14 cellular contexts compared by ENCODE assay signal in the genomic region with DNA sequence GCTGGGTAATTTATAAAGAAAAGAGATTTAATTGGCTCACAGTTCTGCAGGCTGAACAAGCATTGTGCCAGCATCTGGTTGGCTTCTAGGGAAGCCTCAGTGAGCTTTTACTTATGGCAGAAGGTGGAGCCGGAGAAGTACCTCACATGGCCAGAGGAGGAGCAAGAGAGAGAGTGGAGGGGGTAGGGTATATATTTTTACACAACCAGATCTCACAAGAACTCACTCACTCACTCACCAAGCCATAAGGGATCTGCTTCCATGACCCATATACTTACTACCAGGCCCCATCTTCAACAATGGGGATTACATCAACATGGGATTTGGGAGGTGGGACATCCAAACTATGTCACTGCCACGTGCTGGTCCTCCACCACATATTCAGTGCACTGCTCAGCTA.
DNase-seq lines count a peak whose midpoint lies in the region; TF ChIP-seq lines count a peak whose summit lies in the region.
"Had no signal": no experiment of that assay in that cellular context is flagged by ENCODE, and none has a peak within 500 bp of the region (broad histone marks: within the 10 kb centered on the region; RNA-seq: fewer than 3 reads in every experiment).

No MANE protein-coding gene starts in this region.

- no peak overlapping the region for H3K27ac Mint-ChIP-seq in CD14-positive monocyte
- H3K27ac Mint-ChIP-seq: CD8-positive, alpha-beta T cell had no signal

- no peaks in the 10 kb centered on the region for H3K4me1 Mint-ChIP-seq in CD14-positive monocyte

- H3K4me1 ChIP-seq in esophagus muscularis mucosa: no peaks in the 10 kb centered on the region
- H3K4me1 ChIP-seq: testis had no signal

- H3K4me3 Mint-ChIP-seq in CD14-positive monocyte: no peak overlapping the region
- H3K4me3 Mint-ChIP-seq: activated T-cell treated with anti-CD3 and anti-CD28 coated beads, Interleukin-2, amount 50 U/mL, for 4 hours; CD8-positive, alpha-beta T cell had no signal

- H3K36me3 ChIP-seq in esophagus muscularis mucosa: no peaks in the 10 kb centered on the region
- H3K36me3 ChIP-seq: SJSA1 had no signal

- H3K9me3 Mint-ChIP-seq in CD14-positive monocyte: peaks cover 0 to 2% (median 0%) of the 10 kb centered on the region in 7 donors
- H3K9me3 Mint-ChIP-seq: CD8-positive, alpha-beta T cell had no signal

- peaks cover 5 to 7% (median 7%) of the 10 kb centered on the region in 3 donors for H3K27me3 Mint-ChIP-seq in CD14-positive monocyte (ENCODE audit: low read depth in 3 of 3)

- peaks cover 0 to 5% (median 0%) of the 10 kb centered on the region in 4 donors for H3K27me3 ChIP-seq in esophagus muscularis mucosa
- H3K27me3 ChIP-seq: SJSA1, testis had no signal

- no peak overlapping the region for H3K27ac ChIP-seq in esophagus muscularis mucosa (replicated peaks in 1 of 4)
- H3K27ac ChIP-seq: SJSA1, testis had no signal

- H3K9me3 ChIP-seq in esophagus muscularis mucosa: no peaks in the 10 kb centered on the region
- H3K9me3 ChIP-seq: SJSA1, testis had no signal

- TF ChIP-seq CTCF in CD14-positive monocyte (IDR thresholded peaks at IDR 0.05): peak; percentile 73
- TF ChIP-seq CTCF in GM12865 (IDR thresholded peaks at IDR 0.05; ENCODE audit: insufficient read depth, low read depth, low read length, missing control alignments): peak; percentile 37
- no peak for TF ChIP-seq CTCF in esophagus muscularis mucosa (IDR thresholded peaks at IDR 0.05)

- intact Hi-C loops in CD14-positive monocyte (cut with micrococcal nuclease) (no loop called here), esophagus muscularis mucosa (cut with DNase I) (no loop called here)

- no peaks in the 10 kb centered on the region for H3K36me3 Mint-ChIP-seq in CD14-positive monocyte
- H3K36me3 Mint-ChIP-seq: CD8-positive, alpha-beta T cell had no signal

- 82% methylated on average over 2 of the region's 2 CpGs for WGBS in esophagus muscularis mucosa

- H3K4me3 ChIP-seq in GM12865 (ENCODE audit: low read depth, low read length) (no peak overlapping the region), esophagus muscularis mucosa (no peak overlapping the region)
- H3K4me3 ChIP-seq: SJSA1, testis had no signal

- TF ChIP-seq POLR2A in esophagus muscularis mucosa (IDR thresholded peaks at IDR 0.05; ENCODE audit: low read depth): no peak

- TF ChIP-seq EP300 in esophagus muscularis mucosa (IDR thresholded peaks at IDR 0.05): no peak

- DNase-seq in CD14-positive monocyte (ENCODE audit: low spot score) (no peak), GM12865 (ENCODE audit: low read depth) (no peak), OCI-M1 (lab: John Stamatoyannopoulos, UW) (peak; percentile 35), esophagus muscularis mucosa (ENCODE audit: extremely low spot score) (peak; percentile 66), iPS-NIHi11 (ENCODE audit: low spot score) (no peak), NCI-H446 treated with DMSO at 0.1 percent for 48 hours (lab: John Stamatoyannopoulos, UW) (no peak), NCI-H2081 treated with DMSO at 0.1 percent for 48 hours (lab: John Stamatoyannopoulos, UW) (no peak), T1000 (lab: John Stamatoyannopoulos, UW) (no peak)
- DNase-seq: activated T-cell treated with anti-CD3 and anti-CD28 coated beads, Interleukin-2, amount 50 U/mL, for 4 hours; aorta; CD8-positive, alpha-beta T cell; kidney; testis had no signal

Comparison
In these comparisons a context has a peak if more than half of its experiments do, and no peak if none do; other contexts are left out.
1. DNase-seq: peak in OCI-M1 (single experiment) and esophagus muscularis mucosa (single experiment); none in CD14-positive monocyte (single experiment), GM12865 (single experiment), iPS-NIHi11 (single experiment), NCI-H446 treated with DMSO at 0.1 percent for 48 hours (single experiment), NCI-H2081 treated with DMSO at 0.1 percent for 48 hours (single experiment) and T1000 (single experiment).
2. CTCF ChIP-seq: peak in CD14-positive monocyte (single experiment) and GM12865 (single experiment); none in esophagus muscularis mucosa (0 of 3).